Comparison of ENCODE assay signal across 8 cellular contexts in the genomic region with DNA sequence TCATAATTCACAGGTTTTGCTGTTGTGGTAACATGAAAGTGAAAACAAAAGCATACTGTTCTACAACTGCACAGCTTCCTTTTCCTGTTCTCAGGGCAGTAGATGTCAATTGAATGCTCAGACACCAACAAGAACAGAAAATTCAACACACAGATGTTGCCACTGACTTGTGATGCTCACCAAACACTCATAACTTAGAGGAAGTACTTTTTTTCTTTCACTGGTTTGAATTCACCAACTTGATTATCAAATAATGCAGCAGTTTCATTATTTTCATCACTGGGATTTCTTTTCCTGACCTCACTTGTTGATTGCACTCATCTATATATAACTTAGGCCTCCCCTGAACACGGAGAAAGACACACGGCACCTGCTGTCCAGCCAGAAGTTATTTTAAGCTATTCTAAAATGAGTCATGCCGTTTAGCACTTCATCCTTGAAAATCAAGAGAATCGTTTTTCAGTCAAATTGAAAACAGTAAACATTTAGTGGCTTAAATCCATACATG. TPM values are rescaled to one million over a fixed set of nuclear protein-coding genes. Genes with fewer than 3 reads are reported as not detected.
DNase-seq lines count a peak whose midpoint lies in the region; ATAC-seq and TF ChIP-seq lines count a peak whose summit lies in the region.

No MANE protein-coding gene starts in this region.

- no peak overlapping the region for H3K4me3 ChIP-seq in ACC112 (ENCODE audit: low read depth, low read length)
- H3K4me3 ChIP-seq in Peyer's patch: peak overlapping the region in 2 of 4 donors; percentile 10 to 25
- no peak overlapping the region for H3K4me3 ChIP-seq in parathyroid adenoma (ENCODE audit: low read depth, low read length)

- TF ChIP-seq CTCF in Peyer's patch (IDR thresholded peaks at IDR 0.05): no peak
- TF ChIP-seq CTCF in parathyroid adenoma (IDR thresholded peaks at IDR 0.05): no peak
- no peak for TF ChIP-seq CTCF in WTC11 (IDR thresholded peaks at IDR 0.05)

- POLR2A ChIA-PET in HEK293T (lab: Yijun Ruan, JAX) (no interaction called here), WTC11 (lab: Charles Lee) (no interaction called here)

- H3K9me3 Mint-ChIP-seq in WTC11: peaks cover 21% of the 10 kb centered on the region

- no peak overlapping the region for H3K27ac ChIP-seq in ACC112 (ENCODE audit: low read depth, low read length)
- H3K27ac ChIP-seq in Peyer's patch: peak overlapping the region; percentile 77 to 83 (median 82)
- H3K27ac ChIP-seq in parathyroid adenoma: peak overlapping the region; percentile 37

- H3K27ac Mint-ChIP-seq in WTC11: no peak overlapping the region

- H3K9me3 ChIP-seq in Peyer's patch (no peaks in the 10 kb centered on the region), parathyroid adenoma (ENCODE audit: control insufficient read depth, low read length) (no peaks in the 10 kb centered on the region)

- H3K4me1 ChIP-seq in ACC112 (ENCODE audit: control insufficient read depth, insufficient read depth, low read length, unreplicated experiment) (peaks cover 5% of the 10 kb centered on the region), Peyer's patch (peaks cover 0 to 19% (median 8%) of the 10 kb centered on the region in 4 donors), parathyroid adenoma (peaks cover 7% of the 10 kb centered on the region)

- no peak overlapping the region for H3K9ac ChIP-seq in parathyroid adenoma

- no peak overlapping the region for H3K4me3 Mint-ChIP-seq in WTC11

- H2AFZ ChIP-seq in ACC112 (ENCODE audit: low read length, unreplicated experiment) (peak overlapping the region; percentile 10), parathyroid adenoma (no peak overlapping the region)

- H3K4me1 Mint-ChIP-seq in WTC11: peaks cover 21% of the 10 kb centered on the region

- H3K27me3 Mint-ChIP-seq in WTC11 (ENCODE audit: low read depth): no peaks in the 10 kb centered on the region

- DNase-seq in Peyer's patch (peak in 2 of 3 donors; percentile 43 to 64), fibroblast of gingiva (ENCODE audit: low read depth) (peak; percentile 75), HEK293T (ENCODE audit: extremely low spot score) (no peak), WTC11 (ENCODE audit: low spot score) (no peak)

- peak; percentile 75 for ATAC-seq in GM18858 (IDR thresholded peaks at IDR 0.05; ENCODE audit: unreplicated experiment)
- peak; percentile 82 for ATAC-seq in HG02973 (IDR thresholded peaks at IDR 0.05; ENCODE audit: unreplicated experiment)
- no peak for ATAC-seq in WTC11

- TF ChIP-seq POLR2A in Peyer's patch (IDR thresholded peaks at IDR 0.05): no peak

- H3K79me2 ChIP-seq in ACC112 (ENCODE audit: control insufficient read depth, insufficient read depth, low read length, unreplicated experiment) (no peaks in the 10 kb centered on the region), parathyroid adenoma (no peaks in the 10 kb centered on the region)

- H3K27me3 ChIP-seq in ACC112 (ENCODE audit: insufficient read depth, low read length): no peaks in the 10 kb centered on the region
- no peaks in the 10 kb centered on the region for H3K27me3 ChIP-seq in Peyer's patch
- no peaks in the 10 kb centered on the region for H3K27me3 ChIP-seq in parathyroid adenoma (ENCODE audit: control insufficient read depth, insufficient read depth, low read length)

- H3K4me2 ChIP-seq in parathyroid adenoma (ENCODE audit: low read length): peak overlapping the region; percentile 31

- CTCF ChIA-PET in HEK293T (lab: Yijun Ruan, JAX) (interaction anchor here (0.8 kb wide), 1 partner anchor 12 kb away, joined by 3 read pairs; no protein-coding TSS in a partner anchor), WTC11 (lab: Charles Lee) (no interaction called here)

- no peaks in the 10 kb centered on the region for H3K36me3 ChIP-seq in ACC112 (ENCODE audit: insufficient read depth, low read length)
- H3K36me3 ChIP-seq in Peyer's patch: no peaks in the 10 kb centered on the region
- no peaks in the 10 kb centered on the region for H3K36me3 ChIP-seq in parathyroid adenoma (ENCODE audit: control insufficient read depth, insufficient read depth, low read length)

- H3K36me3 Mint-ChIP-seq in WTC11: no peaks in the 10 kb centered on the region; the same call in 1 of the 2 replicates

TF ChIP-seq in HEK293T, 16 proteins besides CTCF, POLR2A, EP300 and RAD21:
- TF ChIP-seq BHLHE40 (IDR thresholded peaks at IDR 0.05; ENCODE audit: borderline replicate concordance): no peak
- TF ChIP-seq L3MBTL2 (conservative IDR thresholded peaks at IDR 0.05): no peak
- no peak for TF ChIP-seq FOXK2 (IDR thresholded peaks at IDR 0.05)
- no peak for TF ChIP-seq ARNT (IDR thresholded peaks at IDR 0.05)
- TF ChIP-seq FOXM1 (IDR thresholded peaks at IDR 0.05; ENCODE audit: borderline replicate concordance): no peak
- TF ChIP-seq ZNF384 (IDR thresholded peaks at IDR 0.05): no peak
- no peak for TF ChIP-seq SP1 (IDR thresholded peaks at IDR 0.05)

TF ChIP-seq in WTC11, 78 proteins besides CTCF, POLR2A, EP300 and RAD21 (continues in another document):
- no peak for TF ChIP-seq E2F5 (CRISPR knock-in tag; IDR thresholded peaks at IDR 0.05)
- TF ChIP-seq SMAD4 (CRISPR knock-in tag; IDR thresholded peaks at IDR 0.05): no peak
- TF ChIP-seq USF2 (CRISPR knock-in tag; IDR thresholded peaks at IDR 0.05): no peak
- no peak for TF ChIP-seq KAT7 (CRISPR knock-in tag; IDR thresholded peaks at IDR 0.05; ENCODE audit: borderline replicate concordance)
- TF ChIP-seq TCF7 (CRISPR knock-in tag; IDR thresholded peaks at IDR 0.05; ENCODE audit: low read depth): no peak
- TF ChIP-seq NFYB (CRISPR knock-in tag; conservative IDR thresholded peaks at IDR 0.05; ENCODE audit: low read depth): no peak
- no peak for TF ChIP-seq CBFB (CRISPR knock-in tag; IDR thresholded peaks at IDR 0.05; ENCODE audit: low read depth)
- no peak for TF ChIP-seq NR3C1 (CRISPR knock-in tag; conservative IDR thresholded peaks at IDR 0.05; ENCODE audit: low read depth)
- no peak for TF ChIP-seq ZNF138 (CRISPR knock-in tag; conservative IDR thresholded peaks at IDR 0.05)
- TF ChIP-seq PRRX2 (CRISPR knock-in tag; IDR thresholded peaks at IDR 0.05): no peak
- TF ChIP-seq SMAD3 (CRISPR knock-in tag; IDR thresholded peaks at IDR 0.05; ENCODE audit: borderline replicate concordance): no peak
- TF ChIP-seq, protein P1, sequence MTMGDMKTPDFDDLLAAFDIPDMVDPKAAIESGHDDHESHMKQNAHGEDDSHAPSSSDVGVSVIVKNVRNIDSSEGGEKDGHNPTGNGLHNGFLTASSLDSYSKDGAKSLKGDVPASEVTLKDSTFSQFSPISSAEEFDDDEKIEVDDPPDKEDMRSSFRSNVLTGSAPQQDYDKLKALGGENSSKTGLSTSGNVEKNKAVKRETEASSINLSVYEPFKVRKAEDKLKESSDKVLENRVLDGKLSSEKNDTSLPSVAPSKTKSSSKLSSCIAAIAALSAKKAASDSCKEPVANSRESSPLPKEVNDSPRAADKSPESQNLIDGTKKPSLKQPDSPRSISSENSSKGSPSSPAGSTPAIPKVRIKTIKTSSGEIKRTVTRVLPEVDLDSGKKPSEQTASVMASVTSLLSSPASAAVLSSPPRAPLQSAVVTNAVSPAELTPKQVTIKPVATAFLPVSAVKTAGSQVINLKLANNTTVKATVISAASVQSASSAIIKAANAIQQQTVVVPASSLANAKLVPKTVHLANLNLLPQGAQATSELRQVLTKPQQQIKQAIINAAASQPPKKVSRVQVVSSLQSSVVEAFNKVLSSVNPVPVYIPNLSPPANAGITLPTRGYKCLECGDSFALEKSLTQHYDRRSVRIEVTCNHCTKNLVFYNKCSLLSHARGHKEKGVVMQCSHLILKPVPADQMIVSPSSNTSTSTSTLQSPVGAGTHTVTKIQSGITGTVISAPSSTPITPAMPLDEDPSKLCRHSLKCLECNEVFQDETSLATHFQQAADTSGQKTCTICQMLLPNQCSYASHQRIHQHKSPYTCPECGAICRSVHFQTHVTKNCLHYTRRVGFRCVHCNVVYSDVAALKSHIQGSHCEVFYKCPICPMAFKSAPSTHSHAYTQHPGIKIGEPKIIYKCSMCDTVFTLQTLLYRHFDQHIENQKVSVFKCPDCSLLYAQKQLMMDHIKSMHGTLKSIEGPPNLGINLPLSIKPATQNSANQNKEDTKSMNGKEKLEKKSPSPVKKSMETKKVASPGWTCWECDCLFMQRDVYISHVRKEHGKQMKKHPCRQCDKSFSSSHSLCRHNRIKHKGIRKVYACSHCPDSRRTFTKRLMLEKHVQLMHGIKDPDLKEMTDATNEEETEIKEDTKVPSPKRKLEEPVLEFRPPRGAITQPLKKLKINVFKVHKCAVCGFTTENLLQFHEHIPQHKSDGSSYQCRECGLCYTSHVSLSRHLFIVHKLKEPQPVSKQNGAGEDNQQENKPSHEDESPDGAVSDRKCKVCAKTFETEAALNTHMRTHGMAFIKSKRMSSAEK (CRISPR knock-in tag; IDR thresholded peaks at IDR 0.05; ENCODE audit: borderline replicate concordance): no peak
- no peak for TF ChIP-seq ATF3 (CRISPR knock-in tag; conservative IDR thresholded peaks at IDR 0.05)

RNA-seq across cellular contexts. Expression of gene TXLNB, which starts 1.0 kb away (rescaled TPM):
- 1 to 10 TPM in 2 of 4 donors, under 1 TPM in 1, not detected in 1; 0.54 to 1.7 (median 1.0) TPM for total RNA-seq in Peyer's patch
- total RNA-seq in WTC11 (2021): 0.07 to 0.16 TPM (median 0.15 TPM) in 3 replicates

Comparison
In these comparisons a context has a peak if more than half of its experiments do, and no peak if none do; other contexts are left out.
1. DNase-seq: peak in Peyer's patch (2 of 3) and fibroblast of gingiva (single experiment); none in HEK293T (single experiment) and WTC11 (single experiment).